In genomic region chrX:74492720-74493201, GRCh38 we compare ENCODE assay signal across 8 cellular contexts.
DNase-seq lines count a peak whose midpoint lies in the region; ATAC-seq and TF ChIP-seq lines count a peak whose summit lies in the region.

No MANE protein-coding gene starts in this region.

- no peak overlapping the region for H3K9ac ChIP-seq in iPS-20b (ENCODE audit: low read depth, low read length)

- no peaks in the 10 kb centered on the region for H3K9me3 Mint-ChIP-seq in WTC11

- no peak overlapping the region for H3K4me3 ChIP-seq in BE2C (ENCODE audit: low read depth, low read length)
- peak overlapping the region; percentile 13; the same call in 1 of the 2 replicates for H3K4me3 ChIP-seq in iPS-20b (ENCODE audit: low read length)
- H3K4me3 ChIP-seq in ascending aorta: no peak overlapping the region

- H3K4me1 ChIP-seq in BE2C (no peaks in the 10 kb centered on the region), iPS-20b (ENCODE audit: insufficient read depth, low read length) (peaks cover 22% of the 10 kb centered on the region), ascending aorta (no peaks in the 10 kb centered on the region)

- POLR2A ChIA-PET in WTC11 (lab: Charles Lee): interaction anchor here (0.9 to 1.0 kb wide), 2 partner anchors 60 to 61 kb away, joined by 3 read pairs; no protein-coding TSS in a partner anchor

- ATAC-seq in HG02642 (IDR thresholded peaks at IDR 0.05; ENCODE audit: poor library complexity, unreplicated experiment): peak; percentile 43
- peak; percentile 83 for ATAC-seq in WTC11

- H3K27me3 ChIP-seq in BE2C (no peaks in the 10 kb centered on the region), iPS-20b (ENCODE audit: insufficient read depth, low read length) (no peaks in the 10 kb centered on the region), ascending aorta (no peaks in the 10 kb centered on the region)

- H3K4me1 Mint-ChIP-seq in WTC11: peaks cover 55% of the 10 kb centered on the region

- H3K4me3 Mint-ChIP-seq in WTC11: no peak overlapping the region

- H3K36me3 ChIP-seq in BE2C: no peaks in the 10 kb centered on the region
- no peaks in the 10 kb centered on the region for H3K36me3 ChIP-seq in iPS-20b (ENCODE audit: insufficient read depth, low read depth, low read length)
- no peaks in the 10 kb centered on the region for H3K36me3 ChIP-seq in ascending aorta

- CTCF ChIA-PET in WTC11 (lab: Charles Lee): interaction anchor here (0.6 to 5.1 kb wide), 22 partner anchors 9 to 1151 kb away, joined by 3 to 68 read pairs (median 4); partner anchors contain the start of gene SLC16A2

- intact Hi-C loops in ascending aorta (cut with DNase I): no loop called here

- H3K9me3 ChIP-seq in BE2C (no peaks in the 10 kb centered on the region), iPS-20b (ENCODE audit: insufficient read depth, low read depth, low read length) (no peaks in the 10 kb centered on the region), ascending aorta (no peaks in the 10 kb centered on the region)

- DNase-seq in BE2C (peak; percentile 15), WTC11 (ENCODE audit: low spot score) (peak; percentile 58), germinal center (ENCODE audit: low spot score) (no peak), NCI-H2196 treated with DMSO at 0.1 percent for 48 hours (lab: John Stamatoyannopoulos, UW; ENCODE audit: unreplicated experiment) (no peak), ascending aorta (ENCODE audit: low spot score in 2 of 2) (no peak), NCI-H2081 (lab: John Stamatoyannopoulos, UW) (no peak)

- H3K27ac Mint-ChIP-seq in WTC11: peak overlapping the region; percentile 95

- no peaks in the 10 kb centered on the region for H3K27me3 Mint-ChIP-seq in WTC11 (ENCODE audit: low read depth)

- H3K27ac ChIP-seq in iPS-20b (ENCODE audit: low read length): no peak overlapping the region
- H3K27ac ChIP-seq in ascending aorta: no peak overlapping the region

- TF ChIP-seq CTCF in BE2C (IDR thresholded peaks at IDR 0.05; ENCODE audit: low read depth, low read length) (0 out of 2 replicates have a peak, but pooled peaks have one; percentile 2), WTC11 (IDR thresholded peaks at IDR 0.05) (0 out of 2 replicates have a peak, but pooled peaks have one; percentile 18), ascending aorta (IDR thresholded peaks at IDR 0.05) (no peak)

- no peaks in the 10 kb centered on the region for H3K36me3 Mint-ChIP-seq in WTC11

TF ChIP-seq in WTC11, 78 proteins besides CTCF, POLR2A, EP300 and RAD21:
- TF ChIP-seq PREB (CRISPR knock-in tag; IDR thresholded peaks at IDR 0.05; ENCODE audit: borderline replicate concordance) (no peak), USF2 (CRISPR knock-in tag; IDR thresholded peaks at IDR 0.05) (0 out of 2 replicates have a peak, but pooled peaks have one; percentile 2)

Comparison
In these comparisons a context has a peak if more than half of its experiments do, and no peak if none do; other contexts are left out.
1. DNase-seq: peak in BE2C (single experiment) and WTC11 (single experiment); none in germinal center (single experiment), NCI-H2196 treated with DMSO at 0.1 percent for 48 hours (single experiment), ascending aorta (0 of 2) and NCI-H2081 (0 of 2).
2. CTCF ChIP-seq: peak in BE2C (single experiment) and WTC11 (single experiment); none in ascending aorta (0 of 3).